1 cellular context compared by ENCODE assay signal in the genomic region with DNA sequence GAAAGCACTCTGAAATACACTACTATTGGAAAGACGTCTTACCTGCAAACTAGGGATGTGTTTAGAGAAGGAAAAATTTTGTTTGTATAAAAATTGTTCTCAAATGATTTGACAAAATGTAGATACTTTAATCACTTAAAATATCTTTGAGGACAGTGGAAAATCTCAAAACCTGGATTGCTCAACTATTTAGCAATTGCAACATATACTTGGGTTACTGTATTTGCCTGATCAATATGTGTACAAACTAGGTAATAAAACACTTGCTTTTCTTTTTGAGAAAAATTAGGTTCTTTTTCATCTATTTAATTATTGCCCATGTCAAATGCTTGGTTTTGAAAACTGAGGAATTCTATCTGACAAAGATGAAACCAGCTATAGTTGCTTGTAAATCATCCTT.
TF ChIP-seq lines count a peak whose summit lies in the region.

No MANE protein-coding gene starts in this region.

TF ChIP-seq in HepG2, 621 proteins besides CTCF, POLR2A, EP300 and RAD21 (continued from another document):
- TF ChIP-seq, protein P1, sequence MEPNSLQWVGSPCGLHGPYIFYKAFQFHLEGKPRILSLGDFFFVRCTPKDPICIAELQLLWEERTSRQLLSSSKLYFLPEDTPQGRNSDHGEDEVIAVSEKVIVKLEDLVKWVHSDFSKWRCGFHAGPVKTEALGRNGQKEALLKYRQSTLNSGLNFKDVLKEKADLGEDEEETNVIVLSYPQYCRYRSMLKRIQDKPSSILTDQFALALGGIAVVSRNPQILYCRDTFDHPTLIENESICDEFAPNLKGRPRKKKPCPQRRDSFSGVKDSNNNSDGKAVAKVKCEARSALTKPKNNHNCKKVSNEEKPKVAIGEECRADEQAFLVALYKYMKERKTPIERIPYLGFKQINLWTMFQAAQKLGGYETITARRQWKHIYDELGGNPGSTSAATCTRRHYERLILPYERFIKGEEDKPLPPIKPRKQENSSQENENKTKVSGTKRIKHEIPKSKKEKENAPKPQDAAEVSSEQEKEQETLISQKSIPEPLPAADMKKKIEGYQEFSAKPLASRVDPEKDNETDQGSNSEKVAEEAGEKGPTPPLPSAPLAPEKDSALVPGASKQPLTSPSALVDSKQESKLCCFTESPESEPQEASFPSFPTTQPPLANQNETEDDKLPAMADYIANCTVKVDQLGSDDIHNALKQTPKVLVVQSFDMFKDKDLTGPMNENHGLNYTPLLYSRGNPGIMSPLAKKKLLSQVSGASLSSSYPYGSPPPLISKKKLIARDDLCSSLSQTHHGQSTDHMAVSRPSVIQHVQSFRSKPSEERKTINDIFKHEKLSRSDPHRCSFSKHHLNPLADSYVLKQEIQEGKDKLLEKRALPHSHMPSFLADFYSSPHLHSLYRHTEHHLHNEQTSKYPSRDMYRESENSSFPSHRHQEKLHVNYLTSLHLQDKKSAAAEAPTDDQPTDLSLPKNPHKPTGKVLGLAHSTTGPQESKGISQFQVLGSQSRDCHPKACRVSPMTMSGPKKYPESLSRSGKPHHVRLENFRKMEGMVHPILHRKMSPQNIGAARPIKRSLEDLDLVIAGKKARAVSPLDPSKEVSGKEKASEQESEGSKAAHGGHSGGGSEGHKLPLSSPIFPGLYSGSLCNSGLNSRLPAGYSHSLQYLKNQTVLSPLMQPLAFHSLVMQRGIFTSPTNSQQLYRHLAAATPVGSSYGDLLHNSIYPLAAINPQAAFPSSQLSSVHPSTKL (CRISPR knock-in tag; IDR thresholded peaks at IDR 0.05), result 0 out of 2 replicates have a peak, but pooled peaks have one; percentile 11
- TF ChIP-seq CREB1 (IDR thresholded peaks at IDR 0.05) (no peak), CREB1 (CRISPR knock-in tag; IDR thresholded peaks at IDR 0.05) (peak; percentile 48), MIXL1 (CRISPR knock-in tag; IDR thresholded peaks at IDR 0.05) (0 out of 2 replicates have a peak, but pooled peaks have one; percentile 3), SIX1 (CRISPR knock-in tag; IDR thresholded peaks at IDR 0.05; ENCODE audit: borderline replicate concordance) (no peak), TBL1XR1 (IDR thresholded peaks at IDR 0.05; ENCODE audit: borderline replicate concordance, low read length, partially characterized antibody) (no peak), CEBPG (CRISPR knock-in tag; IDR thresholded peaks at IDR 0.05) (peak; percentile 82), TP53 (CRISPR knock-in tag; conservative IDR thresholded peaks at IDR 0.05) (no peak)
- TF ChIP-seq, protein P2, sequence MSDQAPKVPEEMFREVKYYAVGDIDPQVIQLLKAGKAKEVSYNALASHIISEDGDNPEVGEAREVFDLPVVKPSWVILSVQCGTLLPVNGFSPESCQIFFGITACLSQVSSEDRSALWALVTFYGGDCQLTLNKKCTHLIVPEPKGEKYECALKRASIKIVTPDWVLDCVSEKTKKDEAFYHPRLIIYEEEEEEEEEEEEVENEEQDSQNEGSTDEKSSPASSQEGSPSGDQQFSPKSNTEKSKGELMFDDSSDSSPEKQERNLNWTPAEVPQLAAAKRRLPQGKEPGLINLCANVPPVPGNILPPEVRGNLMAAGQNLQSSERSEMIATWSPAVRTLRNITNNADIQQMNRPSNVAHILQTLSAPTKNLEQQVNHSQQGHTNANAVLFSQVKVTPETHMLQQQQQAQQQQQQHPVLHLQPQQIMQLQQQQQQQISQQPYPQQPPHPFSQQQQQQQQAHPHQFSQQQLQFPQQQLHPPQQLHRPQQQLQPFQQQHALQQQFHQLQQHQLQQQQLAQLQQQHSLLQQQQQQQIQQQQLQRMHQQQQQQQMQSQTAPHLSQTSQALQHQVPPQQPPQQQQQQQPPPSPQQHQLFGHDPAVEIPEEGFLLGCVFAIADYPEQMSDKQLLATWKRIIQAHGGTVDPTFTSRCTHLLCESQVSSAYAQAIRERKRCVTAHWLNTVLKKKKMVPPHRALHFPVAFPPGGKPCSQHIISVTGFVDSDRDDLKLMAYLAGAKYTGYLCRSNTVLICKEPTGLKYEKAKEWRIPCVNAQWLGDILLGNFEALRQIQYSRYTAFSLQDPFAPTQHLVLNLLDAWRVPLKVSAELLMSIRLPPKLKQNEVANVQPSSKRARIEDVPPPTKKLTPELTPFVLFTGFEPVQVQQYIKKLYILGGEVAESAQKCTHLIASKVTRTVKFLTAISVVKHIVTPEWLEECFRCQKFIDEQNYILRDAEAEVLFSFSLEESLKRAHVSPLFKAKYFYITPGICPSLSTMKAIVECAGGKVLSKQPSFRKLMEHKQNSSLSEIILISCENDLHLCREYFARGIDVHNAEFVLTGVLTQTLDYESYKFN (CRISPR knock-in tag; conservative IDR thresholded peaks at IDR 0.05), result peak; percentile 29; the same call in 1 of the 2 replicates
- TF ChIP-seq, protein P3, sequence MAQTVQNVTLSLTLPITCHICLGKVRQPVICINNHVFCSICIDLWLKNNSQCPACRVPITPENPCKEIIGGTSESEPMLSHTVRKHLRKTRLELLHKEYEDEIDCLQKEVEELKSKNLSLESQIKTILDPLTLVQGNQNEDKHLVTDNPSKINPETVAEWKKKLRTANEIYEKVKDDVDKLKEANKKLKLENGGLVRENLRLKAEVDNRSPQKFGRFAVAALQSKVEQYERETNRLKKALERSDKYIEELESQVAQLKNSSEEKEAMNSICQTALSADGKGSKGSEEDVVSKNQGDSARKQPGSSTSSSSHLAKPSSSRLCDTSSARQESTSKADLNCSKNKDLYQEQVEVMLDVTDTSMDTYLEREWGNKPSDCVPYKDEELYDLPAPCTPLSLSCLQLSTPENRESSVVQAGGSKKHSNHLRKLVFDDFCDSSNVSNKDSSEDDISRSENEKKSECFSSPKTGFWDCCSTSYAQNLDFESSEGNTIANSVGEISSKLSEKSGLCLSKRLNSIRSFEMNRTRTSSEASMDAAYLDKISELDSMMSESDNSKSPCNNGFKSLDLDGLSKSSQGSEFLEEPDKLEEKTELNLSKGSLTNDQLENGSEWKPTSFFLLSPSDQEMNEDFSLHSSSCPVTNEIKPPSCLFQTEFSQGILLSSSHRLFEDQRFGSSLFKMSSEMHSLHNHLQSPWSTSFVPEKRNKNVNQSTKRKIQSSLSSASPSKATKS (CRISPR knock-in tag; IDR thresholded peaks at IDR 0.05), result 0 out of 2 replicates have a peak, but pooled peaks have one; percentile 36
